In genomic region chr6:103801901-103802479, GRCh38 we compare ENCODE assay signal across 1 cellular context.
TF ChIP-seq lines count a peak whose summit lies in the region.

No MANE protein-coding gene starts in this region.

TF ChIP-seq in HepG2, 621 proteins besides CTCF, POLR2A, EP300 and RAD21 (continued from another document):
- TF ChIP-seq ZNF281 (CRISPR knock-in tag; IDR thresholded peaks at IDR 0.05; ENCODE audit: borderline replicate concordance), result peak; percentile 83
- peak; percentile 51 for TF ChIP-seq FOXA3 (CRISPR knock-in tag; IDR thresholded peaks at IDR 0.05)
